11 cellular contexts compared by ENCODE assay signal in the genomic region with DNA sequence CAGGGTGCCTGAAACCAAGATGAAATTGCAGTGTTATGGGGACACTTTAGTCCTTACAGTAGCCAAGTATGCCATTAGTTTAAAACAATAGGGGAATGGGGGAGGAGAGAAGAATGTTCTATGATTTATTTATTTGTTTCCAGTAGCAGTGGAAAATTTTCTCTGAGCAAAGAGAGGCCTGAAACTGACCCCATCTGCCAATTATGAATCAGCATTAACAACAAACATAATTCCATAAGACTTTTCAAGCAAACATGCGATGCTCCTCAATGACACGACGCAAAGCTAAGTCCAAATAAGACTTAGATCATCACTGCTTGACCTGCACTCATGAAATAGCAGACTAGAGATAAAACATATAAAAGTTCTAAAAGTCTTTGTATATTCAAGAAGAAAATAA. TPM values are rescaled to one million over a fixed set of nuclear protein-coding genes. Genes with fewer than 3 reads are reported as not detected.
DNase-seq lines count a peak whose midpoint lies in the region; ATAC-seq and TF ChIP-seq lines count a peak whose summit lies in the region.
"Had no signal": no experiment of that assay in that cellular context is flagged by ENCODE, and none has a peak within 500 bp of the region (broad histone marks: within the 10 kb centered on the region; RNA-seq: fewer than 3 reads in every experiment).

No MANE protein-coding gene starts in this region.

- dilution Hi-C loops in mammary epithelial cell (cut with HindIII; ENCODE audit: low sequenced_read_pairs) = no loop called here

- no peak for DNase-seq in mammary epithelial cell
- no peak for DNase-seq in globus pallidus (ENCODE audit: low spot score)
- DNase-seq: cortex of kidney, NCI-H1436 treated with DMSO at 0.1 percent for 48 hours, SIG-M5 had no signal

- TF ChIP-seq CTCF in mammary epithelial cell (conservative IDR thresholded peaks at IDR 0.05 in 1 of 2, IDR thresholded peaks at IDR 0.05 in 1 of 2; ENCODE audit: extremely low read depth in 1 of 2, insufficient read depth in 1 of 2, low read depth in 1 of 2, low read length in 2 of 2) = no peak

- H3K27ac ChIP-seq in HUES6 (ENCODE audit: low read depth, low read length) = no peak overlapping the region
- H3K27ac ChIP-seq in mammary epithelial cell (ENCODE audit: insufficient read depth, low read depth, low read length) = peak overlapping the region; percentile 2
- H3K27ac ChIP-seq in layer of hippocampus (ENCODE audit: low read depth, low read length) = peak overlapping the region; percentile 27
- H3K27ac ChIP-seq in subcutaneous abdominal adipose tissue (ENCODE audit: low read depth, low read length) = peak overlapping the region; percentile 99

- no peaks in the 10 kb centered on the region for H3K9me3 ChIP-seq in HUES6 (ENCODE audit: control insufficient read depth, insufficient read depth, low read depth, low read length)
- H3K9me3 ChIP-seq in mammary epithelial cell (replicated peaks; ENCODE audit: insufficient read depth, low read length) = no peaks in the 10 kb centered on the region
- no peaks in the 10 kb centered on the region for H3K9me3 ChIP-seq in subcutaneous abdominal adipose tissue (ENCODE audit: control insufficient read depth in 5 of 5, low read length in 5 of 5)

- H3K36me3 ChIP-seq in HUES6 (ENCODE audit: control insufficient read depth, insufficient read depth, low read length) (0 out of 2 replicates have a peak, but pooled peaks cover 3% of the 10 kb centered on the region), mammary epithelial cell (ENCODE audit: insufficient read depth, low read length) (peaks cover 3% of the 10 kb centered on the region), subcutaneous abdominal adipose tissue (ENCODE audit: control insufficient read depth in 5 of 5, insufficient read depth in 5 of 5, low read length in 5 of 5) (no peaks in the 10 kb centered on the region)

- 88% methylated on average over 3 of the region's 3 CpGs for WGBS in mammary epithelial cell (ENCODE audit: low coverage, missing lambda C conversion rate)

- peaks cover 54% of the 10 kb centered on the region for H3K4me1 ChIP-seq in HUES6 (ENCODE audit: control insufficient read depth, insufficient read depth, low read length)
- peaks cover 48% of the 10 kb centered on the region for H3K4me1 ChIP-seq in mammary epithelial cell (ENCODE audit: insufficient read depth, low read length)
- H3K4me1 ChIP-seq in subcutaneous abdominal adipose tissue (ENCODE audit: control insufficient read depth in 5 of 5, insufficient read depth in 5 of 5, low read length in 5 of 5) = peaks cover 13 to 70% (median 61%) of the 10 kb centered on the region in 5 donors

- H3K79me2 ChIP-seq in mammary epithelial cell (ENCODE audit: insufficient read depth, low read length) = peaks cover 95% of the 10 kb centered on the region

- peak overlapping the region; percentile 16; the same call in 1 of the 2 replicates for H3K4me3 ChIP-seq in HUES6 (ENCODE audit: low read depth, low read length)
- peak overlapping the region in 2 of 3 experiments; percentile 74 to 97 for H3K4me3 ChIP-seq in mammary epithelial cell (replicated peaks in 1 of 3; ENCODE audit: insufficient read depth in 1 of 3, low read depth in 2 of 3, low read length in 3 of 3)
- H3K4me3 ChIP-seq in subcutaneous abdominal adipose tissue (ENCODE audit: low read depth in 1 of 5, low read length in 5 of 5) = peak overlapping the region in 4 of 5 donors; percentile 10 to 79 (median 32)

- no TSS peak for BruUV-seq in mammary epithelial cell (replicated peaks; lab: Mats Ljungman, UMichigan)

- ATAC-seq in GM18517 (IDR thresholded peaks at IDR 0.05; ENCODE audit: unreplicated experiment) = no peak
- ATAC-seq in GM18867 (IDR thresholded peaks at IDR 0.05; ENCODE audit: unreplicated experiment) = no peak
- ATAC-seq in esophagus mucosa = no peak

- intact Hi-C loops in mammary epithelial cell (cut with micrococcal nuclease) = loop anchor here (5.0 to 10.0 kb wide), 2 partner anchors 39 to 467 kb away; no protein-coding TSS in a partner anchor

- H3K4me2 ChIP-seq in mammary epithelial cell (ENCODE audit: insufficient read depth, low read depth, low read length) = peak overlapping the region; percentile 72

- in situ Hi-C loops in mammary epithelial cell (cut with MboI; ENCODE audit: low sequenced_read_pairs in 2 of 2) = loop anchor here (10.0 to 25.0 kb wide), 3 partner anchors 73 to 301 kb away; no protein-coding TSS in a partner anchor

- CTCF ChIA-PET in mammary epithelial cell (lab: Charles Lee; ENCODE audit: low non-redundant PET) = no interaction called here

- H4K20me1 ChIP-seq in mammary epithelial cell (ENCODE audit: insufficient read depth, low read length) = peaks cover under 1% of the 10 kb centered on the region

- H3K27me3 ChIP-seq in HUES6 (ENCODE audit: control insufficient read depth, insufficient read depth, low read length) (no peaks in the 10 kb centered on the region), mammary epithelial cell (ENCODE audit: insufficient read depth, low read length) (no peaks in the 10 kb centered on the region), layer of hippocampus (ENCODE audit: control insufficient read depth, insufficient read depth, low read length) (no peaks in the 10 kb centered on the region), subcutaneous abdominal adipose tissue (ENCODE audit: control insufficient read depth in 5 of 5, insufficient read depth in 4 of 5, low read length in 5 of 5) (no peaks in the 10 kb centered on the region)

- no peak overlapping the region for H2AFZ ChIP-seq in mammary epithelial cell (ENCODE audit: low read depth, low read length)

- H3K9ac ChIP-seq in HUES6 (ENCODE audit: low read length) = no peak overlapping the region
- H3K9ac ChIP-seq in mammary epithelial cell (ENCODE audit: insufficient read depth, low read length) = no peak overlapping the region
- H3K9ac ChIP-seq in subcutaneous abdominal adipose tissue (ENCODE audit: low read length in 5 of 5) = peak overlapping the region in 1 of 5 donors; percentile 92

RNA-seq across cellular contexts. Expression of a gene that starts 4.0 kb away (rescaled TPM):
- 10 to 100 TPM; 41.3 to 81.5 TPM for total RNA-seq in mammary epithelial cell
- 32.7 TPM for polyA plus RNA-seq in mammary epithelial cell
- 90.2 TPM for polyA minus RNA-seq in mammary epithelial cell
- total RNA-seq in esophagus mucosa = 20.1 TPM

Comparison
In these comparisons a context has a peak if more than half of its experiments do, and no peak if none do; other contexts are left out.
1. H3K4me3 ChIP-seq: peak in every context shown above with its lines; median percentile 86 in mammary epithelial cell; 32 in subcutaneous abdominal adipose tissue; 16 in HUES6.